In genomic region chr20:10927011-10927583, GRCh38 we compare ENCODE assay signal across 1 cellular context.
TF ChIP-seq lines count a peak whose summit lies in the region.

No MANE protein-coding gene starts in this region.

TF ChIP-seq in A549, 52 proteins besides CTCF, POLR2A, EP300 and RAD21 (continued from another document):
- TF ChIP-seq, protein P1, sequence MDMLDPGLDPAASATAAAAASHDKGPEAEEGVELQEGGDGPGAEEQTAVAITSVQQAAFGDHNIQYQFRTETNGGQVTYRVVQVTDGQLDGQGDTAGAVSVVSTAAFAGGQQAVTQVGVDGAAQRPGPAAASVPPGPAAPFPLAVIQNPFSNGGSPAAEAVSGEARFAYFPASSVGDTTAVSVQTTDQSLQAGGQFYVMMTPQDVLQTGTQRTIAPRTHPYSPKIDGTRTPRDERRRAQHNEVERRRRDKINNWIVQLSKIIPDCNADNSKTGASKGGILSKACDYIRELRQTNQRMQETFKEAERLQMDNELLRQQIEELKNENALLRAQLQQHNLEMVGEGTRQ (IDR thresholded peaks at IDR 0.05), result no peak
- TF ChIP-seq NR3C1 (IDR thresholded peaks at IDR 0.05) (no peak), RFX5 (IDR thresholded peaks at IDR 0.05) (no peak), KDM1A (IDR thresholded peaks at IDR 0.05; ENCODE audit: low read depth) (no peak), ESRRA (IDR thresholded peaks at IDR 0.05; ENCODE audit: borderline replicate concordance, low read length) (no peak), ATOH8 (CRISPR knock-in tag; IDR thresholded peaks at IDR 0.05; ENCODE audit: low read depth) (no peak), ZNF302 (CRISPR knock-in tag; IDR thresholded peaks at IDR 0.05) (no peak), HDAC2 (IDR thresholded peaks at IDR 0.05) (no peak), CBX8 (IDR thresholded peaks at IDR 0.05) (no peak), GATA3 (IDR thresholded peaks at IDR 0.05; ENCODE audit: borderline replicate concordance) (no peak)
- TF ChIP-seq, protein P2, sequence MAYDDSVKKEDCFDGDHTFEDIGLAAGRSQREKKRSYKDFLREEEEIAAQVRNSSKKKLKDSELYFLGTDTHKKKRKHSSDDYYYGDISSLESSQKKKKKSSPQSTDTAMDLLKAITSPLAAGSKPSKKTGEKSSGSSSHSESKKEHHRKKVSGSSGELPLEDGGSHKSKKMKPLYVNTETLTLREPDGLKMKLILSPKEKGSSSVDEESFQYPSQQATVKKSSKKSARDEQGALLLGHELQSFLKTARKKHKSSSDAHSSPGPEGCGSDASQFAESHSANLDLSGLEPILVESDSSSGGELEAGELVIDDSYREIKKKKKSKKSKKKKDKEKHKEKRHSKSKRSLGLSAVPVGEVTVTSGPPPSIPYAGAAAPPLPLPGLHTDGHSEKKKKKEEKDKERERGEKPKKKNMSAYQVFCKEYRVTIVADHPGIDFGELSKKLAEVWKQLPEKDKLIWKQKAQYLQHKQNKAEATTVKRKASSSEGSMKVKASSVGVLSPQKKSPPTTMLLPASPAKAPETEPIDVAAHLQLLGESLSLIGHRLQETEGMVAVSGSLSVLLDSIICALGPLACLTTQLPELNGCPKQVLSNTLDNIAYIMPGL (CRISPR knock-in tag; IDR thresholded peaks at IDR 0.05; ENCODE audit: borderline replicate concordance), result no peak
